In genomic region chr19:27971071-27971470, GRCh38 we compare ENCODE assay signal across 10 cellular contexts.
A peak's percentile ranks its signal among the peaks of the same experiment; 100 is the strongest.
DNase-seq lines count a peak whose midpoint lies in the region; TF ChIP-seq lines count a peak whose summit lies in the region.
"Had no signal": no experiment of that assay in that cellular context is flagged by ENCODE, and none has a peak within 500 bp of the region (broad histone marks: within the 10 kb centered on the region; RNA-seq: fewer than 3 reads in every experiment).

No MANE protein-coding gene starts in this region.

- H3K18ac ChIP-seq in trophoblast cell (ENCODE audit: low read length) = no peak overlapping the region

- no peak overlapping the region for H4K12ac ChIP-seq in trophoblast cell (ENCODE audit: low read depth, low read length)

- no peak for TF ChIP-seq CTCF in fibroblast of pulmonary artery (IDR thresholded peaks at IDR 0.05; ENCODE audit: low read length, missing control alignments)

- H3K4ac ChIP-seq in trophoblast cell (ENCODE audit: low read depth, low read length) = no peak overlapping the region

- H2AFZ ChIP-seq in trophoblast cell (ENCODE audit: insufficient read depth, low read length, poor library complexity) = no peak overlapping the region

- H3K4me1 ChIP-seq in trophoblast cell (ENCODE audit: control insufficient read depth in 1 of 2, insufficient read depth in 2 of 2, low read length in 2 of 2) = peaks cover 19 to 20% of the 10 kb centered on the region in 2 experiments

- H3K79me2 ChIP-seq in trophoblast cell (ENCODE audit: control insufficient read depth, insufficient read depth, low read length, poor library complexity) = peaks cover 11% of the 10 kb centered on the region

- H3K4me3 ChIP-seq in fibroblast of pulmonary artery (replicated peaks; ENCODE audit: low read depth, low read length) (no peak overlapping the region), trophoblast cell (ENCODE audit: low read depth, low read length) (no peak overlapping the region)
- H3K4me3 ChIP-seq: skin epidermis had no signal

- no peaks in the 10 kb centered on the region for H3K36me3 ChIP-seq in trophoblast cell (ENCODE audit: control insufficient read depth in 1 of 2, insufficient read depth in 2 of 2, low read length in 2 of 2)

- no peak overlapping the region for H3K4me2 ChIP-seq in trophoblast cell (ENCODE audit: low read length)

- DNase-seq in G401 (ENCODE audit: low spot score) = peak; percentile 42
- DNase-seq in RPMI7951 (ENCODE audit: low read depth) = peak; percentile 11
- DNase-seq in fibroblast of pulmonary artery (ENCODE audit: low read depth) = peak; percentile 6
- DNase-seq in trophoblast cell = peak; percentile 26 to 47
- no peak for DNase-seq in SK-N-DZ (ENCODE audit: low spot score)
- no peak for DNase-seq in NCI-H2029 (lab: John Stamatoyannopoulos, UW)
- DNase-seq in NCI-H510A (lab: John Stamatoyannopoulos, UW) = no peak
- no peak for DNase-seq in activated CD4-positive, alpha-beta T cell treated with anti-CD3 and anti-CD28 coated beads for 48 hours
- DNase-seq: CD4-positive, CD25-positive, alpha-beta regulatory T cell had no signal

- no peak overlapping the region for H3K14ac ChIP-seq in trophoblast cell (ENCODE audit: low read length)

- in situ Hi-C loops in G401 (cut with HindIII; ENCODE audit: low sequenced_read_pairs) = no loop called here

- H3K9me3 ChIP-seq in trophoblast cell (ENCODE audit: insufficient read depth, low read depth, low read length) = no peaks in the 10 kb centered on the region

- H4K8ac ChIP-seq in trophoblast cell (ENCODE audit: low read depth, low read length) = no peak overlapping the region

- no peak overlapping the region for H2BK12ac ChIP-seq in trophoblast cell (ENCODE audit: low read length)

- no peak overlapping the region for H2BK5ac ChIP-seq in trophoblast cell (ENCODE audit: low read depth, low read length, poor library complexity)

- no peak overlapping the region for H2AK5ac ChIP-seq in trophoblast cell (ENCODE audit: low read length)

- H3K9ac ChIP-seq in trophoblast cell (ENCODE audit: low read length) = no peak overlapping the region

- no peak overlapping the region for H2BK120ac ChIP-seq in trophoblast cell (ENCODE audit: insufficient read depth, low read length, poor library complexity)

- no CpG with 5 or more reads among the region's 5 CpGs for WGBS in trophoblast cell (ENCODE audit: extremely low coverage, insufficient coverage, insufficient read length)

- H3K23ac ChIP-seq in trophoblast cell (ENCODE audit: low read length) = no peak overlapping the region

- H3K27ac ChIP-seq in trophoblast cell (ENCODE audit: low read depth, low read length) = peak overlapping the region; percentile 99
- H3K27ac ChIP-seq: skin epidermis had no signal

- peaks cover 27% of the 10 kb centered on the region for H3K79me1 ChIP-seq in trophoblast cell (ENCODE audit: low read length)

- no peak overlapping the region for H4K91ac ChIP-seq in trophoblast cell (ENCODE audit: low read depth, low read length)

- H3K27me3 ChIP-seq in trophoblast cell (ENCODE audit: insufficient read depth, low read length) = no peaks in the 10 kb centered on the region

Comparison
In these comparisons a context has a peak if more than half of its experiments do, and no peak if none do; other contexts are left out.
1. DNase-seq: peak in G401 (single experiment), RPMI7951 (single experiment), fibroblast of pulmonary artery (single experiment) and trophoblast cell (2 of 2); none in SK-N-DZ (single experiment), NCI-H2029 (single experiment), NCI-H510A (single experiment) and activated CD4-positive, alpha-beta T cell treated with anti-CD3 and anti-CD28 coated beads for 48 hours (single experiment).